ENCODE assay signal across 1 cellular context in the genomic region with DNA sequence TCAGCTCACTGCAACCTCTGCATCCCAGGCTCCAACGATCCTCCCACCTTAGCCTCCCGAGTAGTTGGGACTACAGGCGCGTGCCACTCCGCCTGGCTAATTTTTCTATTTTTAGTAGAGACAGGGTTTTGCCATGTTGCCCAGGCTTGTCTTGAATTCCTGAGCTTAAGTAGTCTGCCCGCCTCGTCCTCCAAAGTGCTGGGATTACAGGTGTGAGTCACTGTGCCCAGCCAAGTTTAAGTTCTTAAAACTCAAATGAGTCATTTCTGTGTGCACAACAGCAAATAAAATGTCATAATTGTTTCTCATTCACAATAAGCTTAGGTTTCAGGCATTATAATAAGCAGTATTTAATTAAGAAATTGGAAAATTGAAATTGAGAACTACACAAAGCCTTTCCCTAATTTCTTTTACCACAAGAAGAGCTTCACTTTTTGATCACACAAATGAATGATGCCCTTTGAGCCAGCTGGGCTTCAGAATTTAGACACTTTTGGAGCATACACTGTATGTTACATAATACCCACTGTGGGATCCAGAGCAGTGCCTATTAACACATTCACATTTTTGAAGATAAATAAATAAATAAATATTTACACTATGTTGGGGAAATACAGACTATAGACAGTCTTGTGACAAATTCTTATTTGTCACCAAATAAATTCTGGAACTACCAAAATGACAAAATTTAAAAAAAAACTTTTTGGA.
TF ChIP-seq lines count a peak whose summit lies in the region.

No MANE protein-coding gene starts in this region.

TF ChIP-seq in HEK293, 187 proteins besides CTCF, POLR2A, EP300 and RAD21 (continued from another document):
- TF ChIP-seq, protein P1, sequence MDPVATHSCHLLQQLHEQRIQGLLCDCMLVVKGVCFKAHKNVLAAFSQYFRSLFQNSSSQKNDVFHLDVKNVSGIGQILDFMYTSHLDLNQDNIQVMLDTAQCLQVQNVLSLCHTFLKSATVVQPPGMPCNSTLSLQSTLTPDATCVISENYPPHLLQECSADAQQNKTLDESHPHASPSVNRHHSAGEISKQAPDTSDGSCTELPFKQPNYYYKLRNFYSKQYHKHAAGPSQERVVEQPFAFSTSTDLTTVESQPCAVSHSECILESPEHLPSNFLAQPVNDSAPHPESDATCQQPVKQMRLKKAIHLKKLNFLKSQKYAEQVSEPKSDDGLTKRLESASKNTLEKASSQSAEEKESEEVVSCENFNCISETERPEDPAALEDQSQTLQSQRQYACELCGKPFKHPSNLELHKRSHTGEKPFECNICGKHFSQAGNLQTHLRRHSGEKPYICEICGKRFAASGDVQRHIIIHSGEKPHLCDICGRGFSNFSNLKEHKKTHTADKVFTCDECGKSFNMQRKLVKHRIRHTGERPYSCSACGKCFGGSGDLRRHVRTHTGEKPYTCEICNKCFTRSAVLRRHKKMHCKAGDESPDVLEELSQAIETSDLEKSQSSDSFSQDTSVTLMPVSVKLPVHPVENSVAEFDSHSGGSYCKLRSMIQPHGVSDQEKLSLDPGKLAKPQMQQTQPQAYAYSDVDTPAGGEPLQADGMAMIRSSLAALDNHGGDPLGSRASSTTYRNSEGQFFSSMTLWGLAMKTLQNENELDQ (tag by site-specific recombination; IDR thresholded peaks at IDR 0.05; ENCODE audit: low read depth), result no peak
- TF ChIP-seq ZFHX2 (tag by site-specific recombination; conservative IDR thresholded peaks at IDR 0.05), result peak; percentile 68
- no peak for TF ChIP-seq ZNF529 (tag by site-specific recombination; IDR thresholded peaks at IDR 0.05; ENCODE audit: insufficient replicate concordance)
- TF ChIP-seq, protein P2, sequence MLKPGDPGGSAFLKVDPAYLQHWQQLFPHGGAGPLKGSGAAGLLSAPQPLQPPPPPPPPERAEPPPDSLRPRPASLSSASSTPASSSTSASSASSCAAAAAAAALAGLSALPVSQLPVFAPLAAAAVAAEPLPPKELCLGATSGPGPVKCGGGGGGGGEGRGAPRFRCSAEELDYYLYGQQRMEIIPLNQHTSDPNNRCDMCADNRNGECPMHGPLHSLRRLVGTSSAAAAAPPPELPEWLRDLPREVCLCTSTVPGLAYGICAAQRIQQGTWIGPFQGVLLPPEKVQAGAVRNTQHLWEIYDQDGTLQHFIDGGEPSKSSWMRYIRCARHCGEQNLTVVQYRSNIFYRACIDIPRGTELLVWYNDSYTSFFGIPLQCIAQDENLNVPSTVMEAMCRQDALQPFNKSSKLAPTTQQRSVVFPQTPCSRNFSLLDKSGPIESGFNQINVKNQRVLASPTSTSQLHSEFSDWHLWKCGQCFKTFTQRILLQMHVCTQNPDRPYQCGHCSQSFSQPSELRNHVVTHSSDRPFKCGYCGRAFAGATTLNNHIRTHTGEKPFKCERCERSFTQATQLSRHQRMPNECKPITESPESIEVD (tag by site-specific recombination; IDR thresholded peaks at IDR 0.05), result peak; percentile 96
- TF ChIP-seq KLF8 (tag by site-specific recombination; IDR thresholded peaks at IDR 0.05), result peak; percentile 85
- TF ChIP-seq, protein P3, sequence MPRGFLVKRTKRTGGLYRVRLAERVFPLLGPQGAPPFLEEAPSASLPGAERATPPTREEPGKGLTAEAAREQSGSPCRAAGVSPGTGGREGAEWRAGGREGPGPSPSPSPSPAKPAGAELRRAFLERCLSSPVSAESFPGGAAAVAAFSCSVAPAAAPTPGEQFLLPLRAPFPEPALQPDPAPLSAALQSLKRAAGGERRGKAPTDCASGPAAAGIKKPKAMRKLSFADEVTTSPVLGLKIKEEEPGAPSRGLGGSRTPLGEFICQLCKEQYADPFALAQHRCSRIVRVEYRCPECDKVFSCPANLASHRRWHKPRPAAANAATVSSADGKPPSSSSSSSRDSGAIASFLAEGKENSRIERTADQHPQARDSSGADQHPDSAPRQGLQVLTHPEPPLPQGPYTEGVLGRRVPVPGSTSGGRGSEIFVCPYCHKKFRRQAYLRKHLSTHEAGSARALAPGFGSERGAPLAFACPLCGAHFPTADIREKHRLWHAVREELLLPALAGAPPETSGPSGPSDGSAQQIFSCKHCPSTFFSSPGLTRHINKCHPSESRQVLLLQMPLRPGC (tag by site-specific recombination; IDR thresholded peaks at IDR 0.05), result peak; percentile 99
- TF ChIP-seq, protein P4, sequence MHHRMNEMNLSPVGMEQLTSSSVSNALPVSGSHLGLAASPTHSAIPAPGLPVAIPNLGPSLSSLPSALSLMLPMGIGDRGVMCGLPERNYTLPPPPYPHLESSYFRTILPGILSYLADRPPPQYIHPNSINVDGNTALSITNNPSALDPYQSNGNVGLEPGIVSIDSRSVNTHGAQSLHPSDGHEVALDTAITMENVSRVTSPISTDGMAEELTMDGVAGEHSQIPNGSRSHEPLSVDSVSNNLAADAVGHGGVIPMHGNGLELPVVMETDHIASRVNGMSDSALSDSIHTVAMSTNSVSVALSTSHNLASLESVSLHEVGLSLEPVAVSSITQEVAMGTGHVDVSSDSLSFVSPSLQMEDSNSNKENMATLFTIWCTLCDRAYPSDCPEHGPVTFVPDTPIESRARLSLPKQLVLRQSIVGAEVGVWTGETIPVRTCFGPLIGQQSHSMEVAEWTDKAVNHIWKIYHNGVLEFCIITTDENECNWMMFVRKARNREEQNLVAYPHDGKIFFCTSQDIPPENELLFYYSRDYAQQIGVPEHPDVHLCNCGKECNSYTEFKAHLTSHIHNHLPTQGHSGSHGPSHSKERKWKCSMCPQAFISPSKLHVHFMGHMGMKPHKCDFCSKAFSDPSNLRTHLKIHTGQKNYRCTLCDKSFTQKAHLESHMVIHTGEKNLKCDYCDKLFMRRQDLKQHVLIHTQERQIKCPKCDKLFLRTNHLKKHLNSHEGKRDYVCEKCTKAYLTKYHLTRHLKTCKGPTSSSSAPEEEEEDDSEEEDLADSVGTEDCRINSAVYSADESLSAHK (tag by site-specific recombination; IDR thresholded peaks at IDR 0.05), result 0 out of 2 replicates have a peak, but pooled peaks have one; percentile 32
- TF ChIP-seq, protein P5, sequence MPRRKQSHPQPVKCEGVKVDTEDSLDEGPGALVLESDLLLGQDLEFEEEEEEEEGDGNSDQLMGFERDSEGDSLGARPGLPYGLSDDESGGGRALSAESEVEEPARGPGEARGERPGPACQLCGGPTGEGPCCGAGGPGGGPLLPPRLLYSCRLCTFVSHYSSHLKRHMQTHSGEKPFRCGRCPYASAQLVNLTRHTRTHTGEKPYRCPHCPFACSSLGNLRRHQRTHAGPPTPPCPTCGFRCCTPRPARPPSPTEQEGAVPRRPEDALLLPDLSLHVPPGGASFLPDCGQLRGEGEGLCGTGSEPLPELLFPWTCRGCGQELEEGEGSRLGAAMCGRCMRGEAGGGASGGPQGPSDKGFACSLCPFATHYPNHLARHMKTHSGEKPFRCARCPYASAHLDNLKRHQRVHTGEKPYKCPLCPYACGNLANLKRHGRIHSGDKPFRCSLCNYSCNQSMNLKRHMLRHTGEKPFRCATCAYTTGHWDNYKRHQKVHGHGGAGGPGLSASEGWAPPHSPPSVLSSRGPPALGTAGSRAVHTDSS (tag by site-specific recombination; IDR thresholded peaks at IDR 0.05), result no peak
- TF ChIP-seq ZNF211 (tag by site-specific recombination; IDR thresholded peaks at IDR 0.05; ENCODE audit: low read depth), result no peak
- TF ChIP-seq, protein P6, sequence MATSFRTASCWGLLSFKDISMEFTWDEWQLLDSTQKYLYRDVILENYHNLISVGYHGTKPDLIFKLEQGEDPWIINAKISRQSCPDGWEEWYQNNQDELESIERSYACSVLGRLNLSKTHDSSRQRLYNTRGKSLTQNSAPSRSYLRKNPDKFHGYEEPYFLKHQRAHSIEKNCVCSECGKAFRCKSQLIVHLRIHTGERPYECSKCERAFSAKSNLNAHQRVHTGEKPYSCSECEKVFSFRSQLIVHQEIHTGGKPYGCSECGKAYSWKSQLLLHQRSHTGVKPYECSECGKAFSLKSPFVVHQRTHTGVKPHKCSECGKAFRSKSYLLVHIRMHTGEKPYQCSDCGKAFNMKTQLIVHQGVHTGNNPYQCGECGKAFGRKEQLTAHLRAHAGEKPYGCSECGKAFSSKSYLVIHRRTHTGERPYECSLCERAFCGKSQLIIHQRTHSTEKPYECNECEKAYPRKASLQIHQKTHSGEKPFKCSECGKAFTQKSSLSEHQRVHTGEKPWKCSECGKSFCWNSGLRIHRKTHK (tag by site-specific recombination; IDR thresholded peaks at IDR 0.05), result no peak
- no peak for TF ChIP-seq ZNF514 (tag by site-specific recombination; IDR thresholded peaks at IDR 0.05)
